ENCODE assay signal across 8 cellular contexts in the genomic region with DNA sequence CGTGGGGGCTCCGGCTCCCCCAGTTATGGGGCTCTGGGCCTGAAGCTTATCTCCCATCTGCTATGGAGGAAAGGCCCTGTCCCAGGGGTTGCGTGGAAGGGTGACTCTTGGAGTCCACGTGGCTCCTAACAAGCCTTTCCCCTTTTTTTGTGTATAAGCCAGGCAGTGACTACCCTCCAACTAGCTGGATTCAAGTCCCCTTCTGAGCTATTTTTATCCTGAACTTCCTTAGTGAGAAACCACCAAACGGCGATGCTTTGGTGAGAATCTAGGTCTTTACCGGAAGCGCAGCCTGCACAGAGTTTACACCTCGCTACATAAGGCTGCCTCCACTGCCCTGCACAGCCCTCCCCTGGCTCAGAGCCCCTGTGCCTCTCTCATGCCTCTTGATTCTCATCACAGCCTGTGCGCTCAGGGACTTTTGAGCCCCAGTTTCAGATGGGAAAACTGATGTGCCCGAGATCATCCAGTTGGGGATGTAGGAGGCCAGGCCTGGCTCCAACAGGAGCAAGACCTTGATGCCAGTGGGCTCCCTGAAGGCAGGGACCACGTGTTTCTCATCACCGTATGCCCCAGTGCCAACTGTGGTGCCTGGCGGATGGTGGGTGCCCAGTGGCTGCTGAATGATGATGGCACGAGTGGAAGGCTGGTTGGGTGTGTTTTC.
DNase-seq lines count a peak whose midpoint lies in the region; ATAC-seq and TF ChIP-seq lines count a peak whose summit lies in the region.

No MANE protein-coding gene starts in this region.

- POLR2A ChIA-PET in activated CD4-positive, alpha-beta T cell treated with anti-CD3 and anti-CD28 coated beads, Interleukin-2, amount 10 ng/mL, durations not matched to agents 7 days and 5 days (lab: Charles Lee), result no interaction called here

- H3K4me1 ChIP-seq in lower lobe of right lung, result peaks cover 87% of the 10 kb centered on the region

- H3K4me3 ChIP-seq in lower lobe of right lung, result peak overlapping the region; percentile 54

- ATAC-seq in HG02759 (IDR thresholded peaks at IDR 0.05; ENCODE audit: unreplicated experiment) (peak; percentile 30), lower lobe of right lung (no peak)

- H3K36me3 ChIP-seq in lower lobe of right lung, result no peaks in the 10 kb centered on the region

- H3K9me3 Mint-ChIP-seq in activated CD4-positive, alpha-beta T cell treated with anti-CD3 and anti-CD28 coated beads, Interleukin-2, amount 10 ng/mL, durations not matched to agents 7 days and 5 days, result no peaks in the 10 kb centered on the region

- peak overlapping the region; percentile 73 for H3K27ac ChIP-seq in lower lobe of right lung

- TF ChIP-seq CTCF in lower lobe of right lung (IDR thresholded peaks at IDR 0.05), result no peak

- peak; percentile 39 for DNase-seq in activated CD4-positive, alpha-beta T cell treated with anti-CD3 and anti-CD28 coated beads, Interleukin-2, amount 10 ng/mL, durations not matched to agents 7 days and 5 days
- DNase-seq in activated CD4-positive, alpha-beta T cell treated with anti-CD3 and anti-CD28 coated beads for 1 hour, result no peak
- DNase-seq in SKM-1 treated with dmso at 0.1 percent for 144 hours (lab: John Stamatoyannopoulos, UW; ENCODE audit: unreplicated experiment), result peak; percentile 67
- DNase-seq in lower lobe of right lung, result no peak
- DNase-seq in DMS79 (lab: John Stamatoyannopoulos, UW), result no peak
- no peak for DNase-seq in H4 (ENCODE audit: low spot score)
- DNase-seq in effector CD4-positive, alpha-beta T cell, result no peak

- H3K27ac Mint-ChIP-seq in activated CD4-positive, alpha-beta T cell treated with anti-CD3 and anti-CD28 coated beads, Interleukin-2, amount 10 ng/mL, durations not matched to agents 7 days and 5 days, result peak overlapping the region; percentile 89

- no peaks in the 10 kb centered on the region for H3K27me3 ChIP-seq in lower lobe of right lung (ENCODE audit: low read depth)

- H3K36me3 Mint-ChIP-seq in activated CD4-positive, alpha-beta T cell treated with anti-CD3 and anti-CD28 coated beads, Interleukin-2, amount 10 ng/mL, durations not matched to agents 7 days and 5 days (ENCODE audit: low read depth), result peaks cover 7% of the 10 kb centered on the region

- peaks cover 76% of the 10 kb centered on the region for H3K4me1 Mint-ChIP-seq in activated CD4-positive, alpha-beta T cell treated with anti-CD3 and anti-CD28 coated beads, Interleukin-2, amount 10 ng/mL, durations not matched to agents 7 days and 5 days

- no peaks in the 10 kb centered on the region for H3K9me3 ChIP-seq in lower lobe of right lung

- peak overlapping the region; percentile 75 for H3K4me3 Mint-ChIP-seq in activated CD4-positive, alpha-beta T cell treated with anti-CD3 and anti-CD28 coated beads, Interleukin-2, amount 10 ng/mL, durations not matched to agents 7 days and 5 days

- no peaks in the 10 kb centered on the region for H3K27me3 Mint-ChIP-seq in activated CD4-positive, alpha-beta T cell treated with anti-CD3 and anti-CD28 coated beads, Interleukin-2, amount 10 ng/mL, durations not matched to agents 7 days and 5 days

- CTCF ChIA-PET in activated CD4-positive, alpha-beta T cell treated with anti-CD3 and anti-CD28 coated beads, Interleukin-2, amount 10 ng/mL, durations not matched to agents 7 days and 5 days (lab: Charles Lee), result interaction anchor here (0.9 to 1.3 kb wide), 4 partner anchors 9 to 100 kb away, joined by 3 to 4 read pairs (median 3); no protein-coding TSS in a partner anchor

- intact Hi-C loops in lower lobe of right lung (cut with DNase I), result no loop called here

Comparison
In these comparisons a context has a peak if more than half of its experiments do, and no peak if none do; other contexts are left out.
1. DNase-seq: peak in activated CD4-positive, alpha-beta T cell treated with anti-CD3 and anti-CD28 coated beads, Interleukin-2, amount 10 ng/mL, durations not matched to agents 7 days and 5 days (single experiment) and SKM-1 treated with dmso at 0.1 percent for 144 hours (single experiment); none in activated CD4-positive, alpha-beta T cell treated with anti-CD3 and anti-CD28 coated beads for 1 hour (single experiment), lower lobe of right lung (single experiment), DMS79 (single experiment), H4 (single experiment) and effector CD4-positive, alpha-beta T cell (single experiment).